Comparison of ENCODE assay signal across 15 cellular contexts in genomic region chr6:61833176-61833716, GRCh38.
DNase-seq lines count a peak whose midpoint lies in the region.
"Had no signal": no experiment of that assay in that cellular context is flagged by ENCODE, and none has a peak within 500 bp of the region (broad histone marks: within the 10 kb centered on the region; RNA-seq: fewer than 3 reads in every experiment).

No MANE protein-coding gene starts in this region.

- DNase-seq in NCI-H2227 treated with DMSO at 0.1 percent for 48 hours (lab: John Stamatoyannopoulos, UW), result peak; percentile 35
- peak; percentile 55 for DNase-seq in inferior parietal cortex (ENCODE audit: extremely low spot score)
- DNase-seq in superior temporal gyrus (ENCODE audit: extremely low spot score), result peak; percentile 60
- DNase-seq in stimulated activated CD4-positive, alpha-beta T cell treated with anti-CD3 and anti-CD28 coated beads, Interleukin-15, amount 100 ng/mL, for 24 hours, result no peak
- no peak for DNase-seq in activated effector memory CD4-positive, alpha-beta T cell treated with anti-CD3 and anti-CD28 coated beads, Interleukin-2, amount 50 U/mL, for 16 hours
- DNase-seq in AG20443 (ENCODE audit: low spot score), result no peak
- DNase-seq: 8988T; ACHN; AML-193; Caco-2; Calu3; CD4-positive, alpha-beta T cell; CD8-positive, alpha-beta T cell; DMS79 treated with DMSO at 0.1 percent for 48 hours; GF-D8 had no signal

Comparison
In these comparisons a context has a peak if more than half of its experiments do, and no peak if none do; other contexts are left out.
1. DNase-seq: peak in NCI-H2227 treated with DMSO at 0.1 percent for 48 hours (single experiment), inferior parietal cortex (single experiment) and superior temporal gyrus (single experiment); none in stimulated activated CD4-positive, alpha-beta T cell treated with anti-CD3 and anti-CD28 coated beads, Interleukin-15, amount 100 ng/mL, for 24 hours (single experiment), activated effector memory CD4-positive, alpha-beta T cell treated with anti-CD3 and anti-CD28 coated beads, Interleukin-2, amount 50 U/mL, for 16 hours (single experiment) and AG20443 (single experiment).